16 cellular contexts compared by ENCODE assay signal in genomic region chr14:22489957-22490950, GRCh38.
DNase-seq lines count a peak whose midpoint lies in the region; ATAC-seq, FAIRE-seq and TF ChIP-seq lines count a peak whose summit lies in the region.
"Had no signal": no experiment of that assay in that cellular context is flagged by ENCODE, and none has a peak within 500 bp of the region (broad histone marks: within the 10 kb centered on the region; RNA-seq: fewer than 3 reads in every experiment).

No MANE protein-coding gene starts in this region.

- peaks cover 1 to 67% (median 9%) of the 10 kb centered on the region in 4 donors for H3K4me1 Mint-ChIP-seq in CD4-positive, alpha-beta memory T cell
- peaks cover 2% of the 10 kb centered on the region for H3K4me1 Mint-ChIP-seq in activated CD4-positive, alpha-beta memory T cell treated with anti-CD3 and anti-CD28 coated beads for 36 hours (ENCODE audit: low read depth)

- no peaks in the 10 kb centered on the region for H3K9me3 Mint-ChIP-seq in CD4-positive, alpha-beta memory T cell
- no peaks in the 10 kb centered on the region for H3K9me3 Mint-ChIP-seq in activated CD4-positive, alpha-beta memory T cell treated with anti-CD3 and anti-CD28 coated beads for 36 hours
- H3K9me3 Mint-ChIP-seq: H9, naive B cell had no signal

- no peak for TF ChIP-seq CTCF in mucosa of descending colon (IDR thresholded peaks at IDR 0.05)

- peak overlapping the region; percentile 56 for H3K27ac ChIP-seq in CD4-positive, alpha-beta memory T cell (ENCODE audit: low read depth, low read length)
- H3K27ac ChIP-seq: ascending aorta had no signal

- H3K27me3 Mint-ChIP-seq in CD4-positive, alpha-beta memory T cell = no peaks in the 10 kb centered on the region
- no peaks in the 10 kb centered on the region for H3K27me3 Mint-ChIP-seq in activated CD4-positive, alpha-beta memory T cell treated with anti-CD3 and anti-CD28 coated beads for 36 hours
- H3K27me3 Mint-ChIP-seq: naive B cell had no signal

- peak overlapping the region; percentile 86 to 96 (median 90) for H3K4me3 Mint-ChIP-seq in CD4-positive, alpha-beta memory T cell
- peak overlapping the region; percentile 87 for H3K4me3 Mint-ChIP-seq in activated CD4-positive, alpha-beta memory T cell treated with anti-CD3 and anti-CD28 coated beads for 36 hours
- H3K4me3 Mint-ChIP-seq: H9 had no signal

- H3K36me3 Mint-ChIP-seq in CD4-positive, alpha-beta memory T cell = peaks cover 53 to 68% of the 10 kb centered on the region in 2 donors
- H3K36me3 Mint-ChIP-seq in activated CD4-positive, alpha-beta memory T cell treated with anti-CD3 and anti-CD28 coated beads for 36 hours = peaks cover 85% of the 10 kb centered on the region
- H3K36me3 Mint-ChIP-seq: naive B cell had no signal

- peak in 1 of 5 donors; percentile 50 for DNase-seq in CD4-positive, alpha-beta memory T cell
- DNase-seq in GM12892 (ENCODE audit: insufficient read length) (no peak), cerebellar nuclear complex (lab: John Stamatoyannopoulos, UW) (no peak), posterior vena cava (ENCODE audit: low spot score) (no peak), mucosa of descending colon (no peak)
- DNase-seq in activated CD4-positive, alpha-beta memory T cell treated with anti-CD3 and anti-CD28 coated beads for 36 hours = no peak
- DNase-seq: effector CD4-positive, alpha-beta T cell; foreskin melanocyte; H9; MG63; naive B cell; thyroid gland had no signal

- TF ChIP-seq POLR2A in GM12892 (IDR thresholded peaks at IDR 0.05; ENCODE audit: low read depth, low read length) = peak; percentile 59

- CTCF ChIA-PET in CD4-positive, alpha-beta memory T cell (lab: Charles Lee; ENCODE audit: partially characterized antibody) = interaction anchor here (1.2 to 1.9 kb wide), 3 partner anchors 10 to 66 kb away, joined by 3 to 7 read pairs (median 4); no protein-coding TSS in a partner anchor
- CTCF ChIA-PET in activated CD4-positive, alpha-beta memory T cell treated with anti-CD3 and anti-CD28 coated beads for 36 hours (lab: Charles Lee) = interaction anchor here (0.6 kb wide), 1 partner anchor 345 kb away, joined by 3 read pairs; no protein-coding TSS in a partner anchor

- peak overlapping the region; percentile 38 to 42 for H3K4me3 ChIP-seq in CD4-positive, alpha-beta memory T cell (ENCODE audit: low read length in 2 of 2)
- H3K4me3 ChIP-seq in mononuclear cell (ENCODE audit: low read length) = peak overlapping the region; percentile 28
- no peak overlapping the region for H3K4me3 ChIP-seq in mucosa of descending colon
- H3K4me3 ChIP-seq: ascending aorta, MG63, thyroid gland had no signal

- intact Hi-C loops in CD4-positive, alpha-beta memory T cell (cut with micrococcal nuclease) = loop anchor here (10.0 kb wide), 1 partner anchor 175 kb away; no protein-coding TSS in a partner anchor
- intact Hi-C loops in activated CD4-positive, alpha-beta memory T cell treated with anti-CD3 and anti-CD28 coated beads for 36 hours (cut with micrococcal nuclease) = loop anchor here (10.0 kb wide), 1 partner anchor 175 kb away; no protein-coding TSS in a partner anchor
- intact Hi-C loops in posterior vena cava (cut with DNase I) = no loop called here
- intact Hi-C loops in mucosa of descending colon (cut with DNase I, micrococcal nuclease) = no loop called here

- no peaks in the 10 kb centered on the region for H3K9me3 ChIP-seq in CD4-positive, alpha-beta memory T cell (ENCODE audit: control insufficient read depth in 1 of 2, low read length in 2 of 2)
- H3K9me3 ChIP-seq in mononuclear cell (ENCODE audit: low read depth, low read length) (no peaks in the 10 kb centered on the region), mucosa of descending colon (no peaks in the 10 kb centered on the region)
- H3K9me3 ChIP-seq: ascending aorta, MG63, thyroid gland had no signal

- no peaks in the 10 kb centered on the region for H3K27me3 ChIP-seq in CD4-positive, alpha-beta memory T cell (ENCODE audit: insufficient read depth, low read length)
- no peaks in the 10 kb centered on the region for H3K27me3 ChIP-seq in mononuclear cell (ENCODE audit: insufficient read depth, low read length)
- H3K27me3 ChIP-seq: ascending aorta, thyroid gland had no signal

- H3K27ac Mint-ChIP-seq in CD4-positive, alpha-beta memory T cell = peak overlapping the region; percentile 79 to 100 (median 94)
- peak overlapping the region; percentile 98 for H3K27ac Mint-ChIP-seq in activated CD4-positive, alpha-beta memory T cell treated with anti-CD3 and anti-CD28 coated beads for 36 hours
- H3K27ac Mint-ChIP-seq: H9 had no signal

- ATAC-seq in GM21529 (IDR thresholded peaks at IDR 0.05; ENCODE audit: unreplicated experiment) (no peak), mucosa of descending colon (no peak)

- peaks cover 6% of the 10 kb centered on the region for H3K4me1 ChIP-seq in CD4-positive, alpha-beta memory T cell (ENCODE audit: insufficient read depth, low read length)
- H3K4me1 ChIP-seq in mononuclear cell (ENCODE audit: insufficient read depth, low read length) (peaks cover 18% of the 10 kb centered on the region), mucosa of descending colon (ENCODE audit: low read depth) (no peaks in the 10 kb centered on the region)
- H3K4me1 ChIP-seq: ascending aorta, thyroid gland had no signal

- FAIRE-seq in GM12892 (lab: Jason Lieb, UNC) = peak; percentile 89
- FAIRE-seq: keratinocyte had no signal

- POLR2A ChIA-PET in CD4-positive, alpha-beta memory T cell (lab: Charles Lee; ENCODE audit: partially characterized antibody) = interaction anchor here (0.7 to 42.8 kb wide), 13 partner anchors 4 to 567 kb away, joined by 3 to 1528 read pairs (median 4); no protein-coding TSS in a partner anchor
- POLR2A ChIA-PET in activated CD4-positive, alpha-beta memory T cell treated with anti-CD3 and anti-CD28 coated beads for 36 hours (lab: Charles Lee) = interaction anchor here (0.7 to 29.3 kb wide), 3 partner anchors 10 to 66 kb away, joined by 3 to 639 read pairs (median 25); no protein-coding TSS in a partner anchor

- H3K36me3 ChIP-seq in CD4-positive, alpha-beta memory T cell (ENCODE audit: insufficient read depth, low read length) = no peaks in the 10 kb centered on the region
- no peaks in the 10 kb centered on the region for H3K36me3 ChIP-seq in mucosa of descending colon (ENCODE audit: low read depth)
- H3K36me3 ChIP-seq: ascending aorta, MG63, thyroid gland had no signal

Comparison
In these comparisons a context has a peak if more than half of its experiments do, and no peak if none do; other contexts are left out.
1. intact Hi-C loops: an anchor here in CD4-positive, alpha-beta memory T cell (10.0 kb wide) and activated CD4-positive, alpha-beta memory T cell treated with anti-CD3 and anti-CD28 coated beads for 36 hours (10.0 kb wide); none called in posterior vena cava and mucosa of descending colon.